ENCODE assay signal across 10 cellular contexts in genomic region chr5:158953929-158954534, GRCh38.
A peak's percentile ranks its signal among the peaks of the same experiment; 100 is the strongest.
DNase-seq lines count a peak whose midpoint lies in the region; ATAC-seq lines count a peak whose summit lies in the region.
"Had no signal": no experiment of that assay in that cellular context is flagged by ENCODE, and none has a peak within 500 bp of the region (broad histone marks: within the 10 kb centered on the region; RNA-seq: fewer than 3 reads in every experiment).

No MANE protein-coding gene starts in this region.

- peak overlapping the region; percentile 97 for H3K27ac Mint-ChIP-seq in stimulated activated memory B cell treated with anti-CD40 and anti-IgM and Interleukin-4, amounts not matched to agents 10 μg/mL and 1 μg/mL and 100 μg/mL, for 72 hours

- H3K27me3 Mint-ChIP-seq in stimulated activated memory B cell treated with anti-CD40 and anti-IgM and Interleukin-4, amounts not matched to agents 10 μg/mL and 1 μg/mL and 100 μg/mL, for 72 hours = no peaks in the 10 kb centered on the region

- H3K9me3 Mint-ChIP-seq in stimulated activated memory B cell treated with anti-CD40 and anti-IgM and Interleukin-4, amounts not matched to agents 10 μg/mL and 1 μg/mL and 100 μg/mL, for 72 hours = no peaks in the 10 kb centered on the region

- DNase-seq in DMS 273 (lab: John Stamatoyannopoulos, UW; ENCODE audit: unreplicated experiment) (peak; percentile 65), DMS 273 treated with DMSO at 0.1 percent for 48 hours (lab: John Stamatoyannopoulos, UW) (no peak), M059J (ENCODE audit: low read depth) (peak; percentile 24), NCI-H2029 treated with DMSO at 0.1 percent for 48 hours (lab: John Stamatoyannopoulos, UW) (no peak), glomerular visceral epithelial cell (ENCODE audit: extremely low spot score) (no peak), NCI-H2107 (lab: John Stamatoyannopoulos, UW) (no peak)
- DNase-seq: NCI-H524, upper lobe of right lung had no signal

- H3K36me3 Mint-ChIP-seq in stimulated activated memory B cell treated with anti-CD40 and anti-IgM and Interleukin-4, amounts not matched to agents 10 μg/mL and 1 μg/mL and 100 μg/mL, for 72 hours = peaks cover 15% of the 10 kb centered on the region

- H3K4me1 Mint-ChIP-seq in stimulated activated memory B cell treated with anti-CD40 and anti-IgM and Interleukin-4, amounts not matched to agents 10 μg/mL and 1 μg/mL and 100 μg/mL, for 72 hours = peaks cover 95% of the 10 kb centered on the region

- peak overlapping the region; percentile 73 for H3K4me3 Mint-ChIP-seq in stimulated activated memory B cell treated with anti-CD40 and anti-IgM and Interleukin-4, amounts not matched to agents 10 μg/mL and 1 μg/mL and 100 μg/mL, for 72 hours

- peak; percentile 77 for ATAC-seq in HG02798 (IDR thresholded peaks at IDR 0.05; ENCODE audit: poor library complexity, unreplicated experiment)
- ATAC-seq in stimulated activated memory B cell treated with anti-CD40 and anti-IgM and Interleukin-4, amounts not matched to agents 10 μg/mL and 1 μg/mL and 100 μg/mL, for 72 hours = peak; percentile 87
- ATAC-seq: upper lobe of right lung had no signal

Comparison
In these comparisons a context has a peak if more than half of its experiments do, and no peak if none do; other contexts are left out.
1. DNase-seq: peak in DMS 273 (single experiment) and M059J (single experiment); none in DMS 273 treated with DMSO at 0.1 percent for 48 hours (single experiment), NCI-H2029 treated with DMSO at 0.1 percent for 48 hours (single experiment), glomerular visceral epithelial cell (single experiment) and NCI-H2107 (single experiment).